In genomic region chr12:21065845-21066244, GRCh38 we compare ENCODE assay signal across 1 cellular context.
TF ChIP-seq lines count a peak whose summit lies in the region.

No MANE protein-coding gene starts in this region.

TF ChIP-seq in WTC11, 78 proteins besides CTCF, POLR2A, EP300 and RAD21 (continued from another document):
- TF ChIP-seq MAX (CRISPR knock-in tag; IDR thresholded peaks at IDR 0.05): no peak
- no peak for TF ChIP-seq TCF7 (CRISPR knock-in tag; IDR thresholded peaks at IDR 0.05; ENCODE audit: low read depth)
- TF ChIP-seq ZNF281 (CRISPR knock-in tag; IDR thresholded peaks at IDR 0.05): no peak
- no peak for TF ChIP-seq IRF2 (CRISPR knock-in tag; IDR thresholded peaks at IDR 0.05; ENCODE audit: borderline replicate concordance, low read depth)
- no peak for TF ChIP-seq ESRRA (CRISPR knock-in tag; IDR thresholded peaks at IDR 0.05; ENCODE audit: borderline replicate concordance)
- no peak for TF ChIP-seq OVOL2 (CRISPR knock-in tag; IDR thresholded peaks at IDR 0.05; ENCODE audit: borderline replicate concordance)
- TF ChIP-seq ZNF532 (CRISPR knock-in tag; IDR thresholded peaks at IDR 0.05; ENCODE audit: borderline replicate concordance): no peak
- no peak for TF ChIP-seq AR (CRISPR knock-in tag; IDR thresholded peaks at IDR 0.05)
- no peak for TF ChIP-seq ZBTB43 (CRISPR knock-in tag; IDR thresholded peaks at IDR 0.05)
- TF ChIP-seq RELA (CRISPR knock-in tag; IDR thresholded peaks at IDR 0.05; ENCODE audit: borderline replicate concordance): no peak
- no peak for TF ChIP-seq CDX4 (CRISPR knock-in tag; IDR thresholded peaks at IDR 0.05; ENCODE audit: borderline replicate concordance)
